In the genomic region with DNA sequence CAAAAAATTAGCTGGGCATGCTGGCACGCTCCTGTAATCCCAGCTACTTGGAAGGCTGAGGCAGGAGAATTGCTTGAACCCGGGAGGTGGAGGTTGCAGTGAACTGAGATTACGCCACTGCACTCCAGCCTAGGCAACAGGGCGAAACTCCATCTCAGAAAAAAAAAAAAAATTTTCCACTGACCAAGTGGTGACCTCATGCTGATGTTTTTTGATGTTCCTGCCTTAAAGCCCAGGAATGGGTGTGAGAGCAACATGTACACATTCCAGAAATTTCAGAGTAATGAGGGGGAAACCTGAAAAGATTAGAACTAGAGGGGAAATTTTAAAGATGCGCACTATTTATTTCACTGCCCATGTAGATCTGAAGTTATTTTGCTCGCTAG, we compare ENCODE assay signal across 14 cellular contexts. TPM values are rescaled to one million over a fixed set of nuclear protein-coding genes. Genes with fewer than 3 reads are reported as not detected.
DNase-seq lines count a peak whose midpoint lies in the region; ATAC-seq and TF ChIP-seq lines count a peak whose summit lies in the region.
"Had no signal": no experiment of that assay in that cellular context is flagged by ENCODE, and none has a peak within 500 bp of the region (broad histone marks: within the 10 kb centered on the region; RNA-seq: fewer than 3 reads in every experiment).

No MANE protein-coding gene starts in this region.

- DNase-seq in Caki2 (ENCODE audit: low read depth) = peak; percentile 96
- DNase-seq in LoVo (ENCODE audit: low spot score) = peak; percentile 32
- DNase-seq in cardiac fibroblast (ENCODE audit: low read depth in 2 of 2) = peak; percentile 75 to 88
- DNase-seq in vagina (ENCODE audit: extremely low spot score in 2 of 2) = no peak
- no peak for DNase-seq in occipital lobe (lab: John Stamatoyannopoulos, UW)
- DNase-seq: activated CD8-positive, alpha-beta memory T cell treated with anti-CD3 and anti-CD28 coated beads for 24 hours; activated effector memory CD4-positive, alpha-beta T cell treated with anti-CD3 and anti-CD28 coated beads, Interleukin-2, amount 50 U/mL, for 16 hours; BE2C; body of pancreas; mucosa of descending colon had no signal

- TF ChIP-seq CTCF in cardiac fibroblast (IDR thresholded peaks at IDR 0.05; ENCODE audit: low read depth, low read length) = no peak
- TF ChIP-seq CTCF in vagina (IDR thresholded peaks at IDR 0.05) = no peak

- 88% methylated on average over 4 to 5 of the region's 6 CpGs for WGBS in mesodermal cell (ENCODE audit: insufficient coverage in 2 of 2), 2 experiments

- H3K9me3 ChIP-seq in mesodermal cell (ENCODE audit: control insufficient read depth, low read length) (no peaks in the 10 kb centered on the region), vagina (no peaks in the 10 kb centered on the region)
- H3K9me3 ChIP-seq: BE2C, body of pancreas, mucosa of descending colon, pancreas had no signal

- no peaks in the 10 kb centered on the region for H3K27me3 ChIP-seq in vagina
- H3K27me3 ChIP-seq: BE2C, body of pancreas, pancreas had no signal

- no peak for TF ChIP-seq POLR2A in vagina (IDR thresholded peaks at IDR 0.05)

- intact Hi-C loops in vagina (cut with DNase I) = no loop called here

- no peak for ATAC-seq in HG03039 (IDR thresholded peaks at IDR 0.05; ENCODE audit: unreplicated experiment)
- ATAC-seq in GM21723 (IDR thresholded peaks at IDR 0.05; ENCODE audit: unreplicated experiment) = no peak
- ATAC-seq: body of pancreas, mucosa of descending colon, pancreas had no signal

- H3K4me3 ChIP-seq in cardiac fibroblast (replicated peaks in 1 of 2; ENCODE audit: low read depth in 2 of 2, low read length in 2 of 2) (no peak overlapping the region), mesodermal cell (ENCODE audit: extremely low read depth, insufficient read depth, low read length, poor library complexity, severe bottlenecking) (no peak overlapping the region), vagina (no peak overlapping the region)
- H3K4me3 ChIP-seq: body of pancreas, mucosa of descending colon, pancreas had no signal

- H3K4me1 ChIP-seq in mesodermal cell (ENCODE audit: control insufficient read depth, insufficient read depth, low read length, poor library complexity, severe bottlenecking) (peaks cover 7% of the 10 kb centered on the region), vagina (no peaks in the 10 kb centered on the region)
- H3K4me1 ChIP-seq: BE2C, body of pancreas, pancreas had no signal

- H3K36me3 ChIP-seq in mesodermal cell (ENCODE audit: control insufficient read depth, insufficient read depth, low read length) = no peaks in the 10 kb centered on the region
- no peaks in the 10 kb centered on the region for H3K36me3 ChIP-seq in vagina
- H3K36me3 ChIP-seq: BE2C, pancreas had no signal

- H3K27ac ChIP-seq in mesodermal cell (ENCODE audit: low read depth, low read length, severe bottlenecking) (peak overlapping the region; percentile 76), vagina (no peak overlapping the region)
- H3K27ac ChIP-seq: body of pancreas, pancreas had no signal

- in situ Hi-C loops in Caki2 (cut with HindIII; ENCODE audit: low pct_unique_long_range_greater_than_20kb, low sequenced_read_pairs) = no loop called here

RNA-seq across cellular contexts. Expression of gene NYAP1, which starts 19.6 kb away (rescaled TPM):
- 0.87 and 3.6 TPM in 2 replicates for total RNA-seq in Caki2 (2014; rRNA removed; shearing (Covaris generic); ENCODE audit: low replicate concordance)
- polyA plus RNA-seq in mesodermal cell (2013, experiment 1 of 2) = 6.7 TPM
- 5.7 TPM for polyA plus RNA-seq in mesodermal cell (2013, experiment 2 of 2)
- total RNA-seq in vagina (3.9 TPM), occipital lobe (47.9 TPM)

RNA-seq across cellular contexts. Expression of gene TSC22D4, which starts 24.3 kb away (rescaled TPM):
- total RNA-seq in Caki2 (2014; rRNA removed; shearing (Covaris generic); ENCODE audit: low replicate concordance) = 39.5 and 46.5 TPM in 2 replicates
- 57.9 TPM for polyA plus RNA-seq in mesodermal cell (2013, experiment 1 of 2)
- 45.5 TPM for polyA plus RNA-seq in mesodermal cell (2013, experiment 2 of 2)
- 34.6 TPM for total RNA-seq in vagina
- 9.7 TPM for total RNA-seq in occipital lobe

RNA-seq across cellular contexts. Expression of gene AGFG2, which starts 35.7 kb away (rescaled TPM):
- total RNA-seq in Caki2 (2014; rRNA removed; shearing (Covaris generic); ENCODE audit: low replicate concordance) = 20.0 and 42.3 TPM in 2 replicates
- polyA plus RNA-seq in mesodermal cell (2013, experiment 1 of 2) = 14.0 TPM
- 9.2 TPM for polyA plus RNA-seq in mesodermal cell (2013, experiment 2 of 2)
- total RNA-seq in vagina (37.6 TPM), occipital lobe (2.0 TPM)

RNA-seq across cellular contexts. Expression of gene SPACDR, which starts 39.3 kb away (rescaled TPM):
- total RNA-seq in Caki2 (2014; rRNA removed; shearing (Covaris generic); ENCODE audit: low replicate concordance) = not detected in 2 replicates
- 2.0 TPM for polyA plus RNA-seq in mesodermal cell (2013, experiment 1 of 2)
- polyA plus RNA-seq in mesodermal cell (2013, experiment 2 of 2) = 2.2 TPM
- not detected for total RNA-seq in vagina
- total RNA-seq in occipital lobe = not detected

Comparison
In these comparisons a context has a peak if more than half of its experiments do, and no peak if none do; other contexts are left out.
1. DNase-seq: peak in Caki2 (single experiment), LoVo (single experiment) and cardiac fibroblast (2 of 2); none in vagina (0 of 2) and occipital lobe (single experiment).